18 cellular contexts compared by ENCODE assay signal in the genomic region with DNA sequence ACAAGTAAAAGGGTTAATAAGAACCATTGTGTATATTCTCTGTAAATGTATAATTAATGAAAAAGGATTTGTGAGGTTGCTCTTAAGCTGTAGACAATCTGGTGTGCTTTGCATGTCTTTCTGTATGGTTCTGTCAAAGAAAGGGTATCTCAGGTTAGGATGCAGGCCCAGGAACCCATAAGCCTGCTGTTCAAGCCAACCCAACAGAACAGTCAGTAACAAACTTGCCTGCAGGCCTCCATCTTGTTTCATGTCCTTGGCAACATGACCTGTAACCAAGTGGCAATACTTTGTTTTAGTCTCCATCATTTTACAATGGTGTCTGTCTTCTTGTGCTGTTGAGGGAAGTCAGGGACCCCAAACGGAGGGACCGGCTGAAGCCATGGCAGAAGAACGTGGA. TPM values are rescaled to one million over a fixed set of nuclear protein-coding genes. Genes with fewer than 3 reads are reported as not detected.
"Had no signal": no experiment of that assay in that cellular context is flagged by ENCODE, and none has a peak within 500 bp of the region (broad histone marks: within the 10 kb centered on the region; RNA-seq: fewer than 3 reads in every experiment).

No MANE protein-coding gene starts in this region.

- H3K9me3 ChIP-seq: esophagus muscularis mucosa, gastrocnemius medialis, right atrium auricular region, sigmoid colon, thoracic aorta had no signal

- H3K4me3 Mint-ChIP-seq: effector memory CD8-positive, alpha-beta T cell; naive thymus-derived CD4-positive, alpha-beta T cell had no signal

- H3K36me3 ChIP-seq: esophagus muscularis mucosa, gastrocnemius medialis, heart right ventricle, right atrium auricular region, sigmoid colon, stomach, thoracic aorta, transverse colon had no signal

- H3K4me1 ChIP-seq: esophagus muscularis mucosa, right atrium auricular region, sigmoid colon, stomach had no signal

- DNase-seq: effector memory CD8-positive, alpha-beta T cell; gastrocnemius medialis; heart right ventricle; hypothalamus; left colon; naive thymus-derived CD4-positive, alpha-beta T cell; sigmoid colon; stimulated activated CD4-positive, alpha-beta T cell treated with anti-CD3 and anti-CD28 coated beads, Interleukin-2, amount 100 ng/mL, for 24 hours; stimulated activated naive CD4-positive, alpha-beta T cell; stomach; substantia nigra; transverse colon had no signal

- ATAC-seq: effector memory CD8-positive, alpha-beta T cell; gastrocnemius medialis; heart right ventricle; left colon; naive thymus-derived CD4-positive, alpha-beta T cell had no signal

- H3K27ac ChIP-seq: epithelial cell of prostate, esophagus muscularis mucosa, gastrocnemius medialis, heart right ventricle, right atrium auricular region, sigmoid colon, stomach, thoracic aorta, transverse colon had no signal

- H3K27me3 ChIP-seq: gastrocnemius medialis, right atrium auricular region, stomach, transverse colon had no signal

- H3K27ac Mint-ChIP-seq: effector memory CD8-positive, alpha-beta T cell; naive thymus-derived CD4-positive, alpha-beta T cell had no signal

- H3K4me3 ChIP-seq: esophagus muscularis mucosa, gastrocnemius medialis, heart right ventricle, right atrium auricular region, sigmoid colon, skin epidermis, stomach, thoracic aorta, transverse colon had no signal

RNA-seq across cellular contexts. Expression of gene CBR3, which starts 35.9 kb away (rescaled TPM):
- polyA plus RNA-seq: neural cell had no signal
